Comparison of ENCODE assay signal across 1 cellular context in the genomic region with DNA sequence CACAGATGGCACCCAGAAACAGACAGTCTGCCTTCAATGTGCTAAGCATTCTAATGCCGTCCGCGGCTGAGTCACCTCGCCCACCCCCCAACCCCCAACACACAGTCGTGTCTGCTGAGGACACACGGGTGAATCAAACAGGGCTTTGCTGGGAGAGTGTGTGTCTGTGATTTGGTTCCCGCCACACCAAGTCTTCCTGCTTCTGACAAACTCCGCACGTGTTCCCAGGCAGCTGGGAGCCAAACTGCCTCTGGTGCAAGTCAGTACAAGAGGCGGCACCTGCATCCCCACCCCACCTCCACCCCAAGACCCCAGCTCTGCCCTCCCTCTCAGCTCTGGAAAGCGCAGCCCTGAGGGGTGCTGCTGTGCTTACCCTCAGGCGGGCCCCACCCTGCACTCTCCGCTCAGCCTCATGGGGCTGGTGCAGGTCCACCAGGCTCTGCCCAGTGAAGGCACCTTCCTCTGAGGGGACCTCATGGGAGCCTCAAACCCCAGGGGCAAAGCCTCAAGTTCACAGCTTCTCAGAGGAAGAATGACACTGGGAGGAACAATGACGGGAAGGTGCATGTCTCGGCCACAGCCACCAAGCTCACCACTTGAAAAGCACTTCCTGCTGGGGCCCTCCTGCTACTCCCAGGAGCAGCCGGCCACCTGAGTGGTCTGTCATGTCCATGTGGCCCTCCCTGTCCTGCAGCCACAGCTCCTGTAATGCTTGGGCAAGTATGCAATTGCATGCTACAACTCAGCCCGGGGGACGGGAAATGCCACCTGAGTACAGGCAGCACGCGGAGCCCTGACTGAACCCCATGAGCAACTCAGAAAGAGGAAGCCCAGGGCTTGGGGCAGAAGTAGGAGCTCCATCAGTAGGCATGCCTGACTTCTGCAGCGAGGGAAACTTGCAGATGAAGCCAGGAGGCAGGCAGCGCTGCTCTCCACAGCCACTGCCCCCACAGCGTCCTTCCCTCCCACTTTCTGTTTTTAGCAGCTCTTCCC.
A peak's percentile ranks its signal among the peaks of the same experiment; 100 is the strongest.
TF ChIP-seq lines count a peak whose summit lies in the region.

No MANE protein-coding gene starts in this region.

TF ChIP-seq in GM12878, 131 proteins besides CTCF, POLR2A, EP300 and RAD21 (continued from another document and continues in another):
- peak; percentile 83 for TF ChIP-seq POLR2AphosphoS5 (IDR thresholded peaks at IDR 0.05; ENCODE audit: low read length)
- no peak for TF ChIP-seq SUPT20H (IDR thresholded peaks at IDR 0.05; ENCODE audit: borderline replicate concordance, control insufficient read depth, low read depth, low read length)
- TF ChIP-seq RAD51 (IDR thresholded peaks at IDR 0.05), result peak; percentile 60; the same call in 1 of the 2 replicates
- TF ChIP-seq SRF (IDR thresholded peaks at IDR 0.05; ENCODE audit: low read depth in 2 of 2, low read length in 2 of 2), result no peak
- TF ChIP-seq ZNF24 (IDR thresholded peaks at IDR 0.05), result no peak
- peak; percentile 62 for TF ChIP-seq SMARCA5 (IDR thresholded peaks at IDR 0.05)
- TF ChIP-seq, protein P1, sequence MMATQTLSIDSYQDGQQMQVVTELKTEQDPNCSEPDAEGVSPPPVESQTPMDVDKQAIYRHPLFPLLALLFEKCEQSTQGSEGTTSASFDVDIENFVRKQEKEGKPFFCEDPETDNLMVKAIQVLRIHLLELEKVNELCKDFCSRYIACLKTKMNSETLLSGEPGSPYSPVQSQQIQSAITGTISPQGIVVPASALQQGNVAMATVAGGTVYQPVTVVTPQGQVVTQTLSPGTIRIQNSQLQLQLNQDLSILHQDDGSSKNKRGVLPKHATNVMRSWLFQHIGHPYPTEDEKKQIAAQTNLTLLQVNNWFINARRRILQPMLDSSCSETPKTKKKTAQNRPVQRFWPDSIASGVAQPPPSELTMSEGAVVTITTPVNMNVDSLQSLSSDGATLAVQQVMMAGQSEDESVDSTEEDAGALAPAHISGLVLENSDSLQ (IDR thresholded peaks at IDR 0.05), result peak; percentile 71; the same call in 1 of the 2 replicates
- TF ChIP-seq CHD1 (IDR thresholded peaks at IDR 0.05; ENCODE audit: low read depth, low read length), result 0 out of 2 replicates have a peak, but pooled peaks have one; percentile 39
- TF ChIP-seq SUZ12 (IDR thresholded peaks at IDR 0.05; ENCODE audit: unreplicated experiment), result no peak
- TF ChIP-seq, protein P2, sequence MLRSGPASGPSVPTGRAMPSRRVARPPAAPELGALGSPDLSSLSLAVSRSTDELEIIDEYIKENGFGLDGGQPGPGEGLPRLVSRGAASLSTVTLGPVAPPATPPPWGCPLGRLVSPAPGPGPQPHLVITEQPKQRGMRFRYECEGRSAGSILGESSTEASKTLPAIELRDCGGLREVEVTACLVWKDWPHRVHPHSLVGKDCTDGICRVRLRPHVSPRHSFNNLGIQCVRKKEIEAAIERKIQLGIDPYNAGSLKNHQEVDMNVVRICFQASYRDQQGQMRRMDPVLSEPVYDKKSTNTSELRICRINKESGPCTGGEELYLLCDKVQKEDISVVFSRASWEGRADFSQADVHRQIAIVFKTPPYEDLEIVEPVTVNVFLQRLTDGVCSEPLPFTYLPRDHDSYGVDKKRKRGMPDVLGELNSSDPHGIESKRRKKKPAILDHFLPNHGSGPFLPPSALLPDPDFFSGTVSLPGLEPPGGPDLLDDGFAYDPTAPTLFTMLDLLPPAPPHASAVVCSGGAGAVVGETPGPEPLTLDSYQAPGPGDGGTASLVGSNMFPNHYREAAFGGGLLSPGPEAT (IDR thresholded peaks at IDR 0.05; ENCODE audit: low read depth), result peak; percentile 73; the same call in 1 of the 2 replicates
- 0 out of 2 replicates have a peak, but pooled peaks have one; percentile 13 for TF ChIP-seq ZNF217 (IDR thresholded peaks at IDR 0.05)
- peak; percentile 76 to 85 for TF ChIP-seq BHLHE40 (IDR thresholded peaks at IDR 0.05; ENCODE audit: borderline replicate concordance in 1 of 2, low read depth in 2 of 2, low read length in 1 of 2)
- no peak for TF ChIP-seq NFXL1 (IDR thresholded peaks at IDR 0.05; ENCODE audit: borderline replicate concordance)
- TF ChIP-seq, protein P3, sequence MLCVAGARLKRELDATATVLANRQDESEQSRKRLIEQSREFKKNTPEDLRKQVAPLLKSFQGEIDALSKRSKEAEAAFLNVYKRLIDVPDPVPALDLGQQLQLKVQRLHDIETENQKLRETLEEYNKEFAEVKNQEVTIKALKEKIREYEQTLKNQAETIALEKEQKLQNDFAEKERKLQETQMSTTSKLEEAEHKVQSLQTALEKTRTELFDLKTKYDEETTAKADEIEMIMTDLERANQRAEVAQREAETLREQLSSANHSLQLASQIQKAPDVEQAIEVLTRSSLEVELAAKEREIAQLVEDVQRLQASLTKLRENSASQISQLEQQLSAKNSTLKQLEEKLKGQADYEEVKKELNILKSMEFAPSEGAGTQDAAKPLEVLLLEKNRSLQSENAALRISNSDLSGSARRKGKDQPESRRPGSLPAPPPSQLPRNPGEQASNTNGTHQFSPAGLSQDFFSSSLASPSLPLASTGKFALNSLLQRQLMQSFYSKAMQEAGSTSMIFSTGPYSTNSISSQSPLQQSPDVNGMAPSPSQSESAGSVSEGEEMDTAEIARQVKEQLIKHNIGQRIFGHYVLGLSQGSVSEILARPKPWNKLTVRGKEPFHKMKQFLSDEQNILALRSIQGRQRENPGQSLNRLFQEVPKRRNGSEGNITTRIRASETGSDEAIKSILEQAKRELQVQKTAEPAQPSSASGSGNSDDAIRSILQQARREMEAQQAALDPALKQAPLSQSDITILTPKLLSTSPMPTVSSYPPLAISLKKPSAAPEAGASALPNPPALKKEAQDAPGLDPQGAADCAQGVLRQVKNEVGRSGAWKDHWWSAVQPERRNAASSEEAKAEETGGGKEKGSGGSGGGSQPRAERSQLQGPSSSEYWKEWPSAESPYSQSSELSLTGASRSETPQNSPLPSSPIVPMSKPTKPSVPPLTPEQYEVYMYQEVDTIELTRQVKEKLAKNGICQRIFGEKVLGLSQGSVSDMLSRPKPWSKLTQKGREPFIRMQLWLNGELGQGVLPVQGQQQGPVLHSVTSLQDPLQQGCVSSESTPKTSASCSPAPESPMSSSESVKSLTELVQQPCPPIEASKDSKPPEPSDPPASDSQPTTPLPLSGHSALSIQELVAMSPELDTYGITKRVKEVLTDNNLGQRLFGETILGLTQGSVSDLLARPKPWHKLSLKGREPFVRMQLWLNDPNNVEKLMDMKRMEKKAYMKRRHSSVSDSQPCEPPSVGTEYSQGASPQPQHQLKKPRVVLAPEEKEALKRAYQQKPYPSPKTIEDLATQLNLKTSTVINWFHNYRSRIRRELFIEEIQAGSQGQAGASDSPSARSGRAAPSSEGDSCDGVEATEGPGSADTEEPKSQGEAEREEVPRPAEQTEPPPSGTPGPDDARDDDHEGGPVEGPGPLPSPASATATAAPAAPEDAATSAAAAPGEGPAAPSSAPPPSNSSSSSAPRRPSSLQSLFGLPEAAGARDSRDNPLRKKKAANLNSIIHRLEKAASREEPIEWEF (IDR thresholded peaks at IDR 0.05; ENCODE audit: insufficient replicate concordance, low read depth, low read length), result peak; percentile 98
- no peak for TF ChIP-seq JUNB (IDR thresholded peaks at IDR 0.05)
- TF ChIP-seq SMC3 (IDR thresholded peaks at IDR 0.05; ENCODE audit: borderline replicate concordance, low read length), result peak; percentile 15; the same call in 1 of the 2 replicates
- TF ChIP-seq, protein P4, sequence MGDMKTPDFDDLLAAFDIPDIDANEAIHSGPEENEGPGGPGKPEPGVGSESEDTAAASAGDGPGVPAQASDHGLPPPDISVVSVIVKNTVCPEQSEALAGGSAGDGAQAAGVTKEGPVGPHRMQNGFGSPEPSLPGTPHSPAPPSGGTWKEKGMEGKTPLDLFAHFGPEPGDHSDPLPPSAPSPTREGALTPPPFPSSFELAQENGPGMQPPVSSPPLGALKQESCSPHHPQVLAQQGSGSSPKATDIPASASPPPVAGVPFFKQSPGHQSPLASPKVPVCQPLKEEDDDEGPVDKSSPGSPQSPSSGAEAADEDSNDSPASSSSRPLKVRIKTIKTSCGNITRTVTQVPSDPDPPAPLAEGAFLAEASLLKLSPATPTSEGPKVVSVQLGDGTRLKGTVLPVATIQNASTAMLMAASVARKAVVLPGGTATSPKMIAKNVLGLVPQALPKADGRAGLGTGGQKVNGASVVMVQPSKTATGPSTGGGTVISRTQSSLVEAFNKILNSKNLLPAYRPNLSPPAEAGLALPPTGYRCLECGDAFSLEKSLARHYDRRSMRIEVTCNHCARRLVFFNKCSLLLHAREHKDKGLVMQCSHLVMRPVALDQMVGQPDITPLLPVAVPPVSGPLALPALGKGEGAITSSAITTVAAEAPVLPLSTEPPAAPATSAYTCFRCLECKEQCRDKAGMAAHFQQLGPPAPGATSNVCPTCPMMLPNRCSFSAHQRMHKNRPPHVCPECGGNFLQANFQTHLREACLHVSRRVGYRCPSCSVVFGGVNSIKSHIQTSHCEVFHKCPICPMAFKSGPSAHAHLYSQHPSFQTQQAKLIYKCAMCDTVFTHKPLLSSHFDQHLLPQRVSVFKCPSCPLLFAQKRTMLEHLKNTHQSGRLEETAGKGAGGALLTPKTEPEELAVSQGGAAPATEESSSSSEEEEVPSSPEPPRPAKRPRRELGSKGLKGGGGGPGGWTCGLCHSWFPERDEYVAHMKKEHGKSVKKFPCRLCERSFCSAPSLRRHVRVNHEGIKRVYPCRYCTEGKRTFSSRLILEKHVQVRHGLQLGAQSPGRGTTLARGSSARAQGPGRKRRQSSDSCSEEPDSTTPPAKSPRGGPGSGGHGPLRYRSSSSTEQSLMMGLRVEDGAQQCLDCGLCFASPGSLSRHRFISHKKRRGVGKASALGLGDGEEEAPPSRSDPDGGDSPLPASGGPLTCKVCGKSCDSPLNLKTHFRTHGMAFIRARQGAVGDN (IDR thresholded peaks at IDR 0.05), result peak; percentile 81
- no peak; the same call in none of the 2 replicates for TF ChIP-seq WRNIP1 (IDR thresholded peaks at IDR 0.05; ENCODE audit: borderline replicate concordance, low read depth, low read length)
- TF ChIP-seq STAT3 (IDR thresholded peaks at IDR 0.05; ENCODE audit: low read depth, low read length), result peak; percentile 59; the same call in 1 of the 2 replicates
- TF ChIP-seq ATF7 (IDR thresholded peaks at IDR 0.05; ENCODE audit: low read depth), result peak; percentile 76
- TF ChIP-seq, protein P5, sequence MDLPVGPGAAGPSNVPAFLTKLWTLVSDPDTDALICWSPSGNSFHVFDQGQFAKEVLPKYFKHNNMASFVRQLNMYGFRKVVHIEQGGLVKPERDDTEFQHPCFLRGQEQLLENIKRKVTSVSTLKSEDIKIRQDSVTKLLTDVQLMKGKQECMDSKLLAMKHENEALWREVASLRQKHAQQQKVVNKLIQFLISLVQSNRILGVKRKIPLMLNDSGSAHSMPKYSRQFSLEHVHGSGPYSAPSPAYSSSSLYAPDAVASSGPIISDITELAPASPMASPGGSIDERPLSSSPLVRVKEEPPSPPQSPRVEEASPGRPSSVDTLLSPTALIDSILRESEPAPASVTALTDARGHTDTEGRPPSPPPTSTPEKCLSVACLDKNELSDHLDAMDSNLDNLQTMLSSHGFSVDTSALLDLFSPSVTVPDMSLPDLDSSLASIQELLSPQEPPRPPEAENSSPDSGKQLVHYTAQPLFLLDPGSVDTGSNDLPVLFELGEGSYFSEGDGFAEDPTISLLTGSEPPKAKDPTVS (IDR thresholded peaks at IDR 0.05; ENCODE audit: low read depth, low read length), result peak; percentile 29; the same call in 1 of the 2 replicates
- peak; percentile 69; the same call in 1 of the 2 replicates for TF ChIP-seq TBL1XR1 (IDR thresholded peaks at IDR 0.05; ENCODE audit: low read depth, low read length)
- peak; percentile 75 to 76 for TF ChIP-seq IKZF2 (IDR thresholded peaks at IDR 0.05)
- TF ChIP-seq, protein P6, sequence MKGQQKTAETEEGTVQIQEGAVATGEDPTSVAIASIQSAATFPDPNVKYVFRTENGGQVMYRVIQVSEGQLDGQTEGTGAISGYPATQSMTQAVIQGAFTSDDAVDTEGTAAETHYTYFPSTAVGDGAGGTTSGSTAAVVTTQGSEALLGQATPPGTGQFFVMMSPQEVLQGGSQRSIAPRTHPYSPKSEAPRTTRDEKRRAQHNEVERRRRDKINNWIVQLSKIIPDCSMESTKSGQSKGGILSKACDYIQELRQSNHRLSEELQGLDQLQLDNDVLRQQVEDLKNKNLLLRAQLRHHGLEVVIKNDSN (IDR thresholded peaks at IDR 0.05; ENCODE audit: borderline replicate concordance, extremely low read length, insufficient read depth, low read depth, low read length), result no peak
- peak; percentile 100 for TF ChIP-seq GATAD2B (conservative IDR thresholded peaks at IDR 0.05; ENCODE audit: low read depth)
- TF ChIP-seq, protein P7, sequence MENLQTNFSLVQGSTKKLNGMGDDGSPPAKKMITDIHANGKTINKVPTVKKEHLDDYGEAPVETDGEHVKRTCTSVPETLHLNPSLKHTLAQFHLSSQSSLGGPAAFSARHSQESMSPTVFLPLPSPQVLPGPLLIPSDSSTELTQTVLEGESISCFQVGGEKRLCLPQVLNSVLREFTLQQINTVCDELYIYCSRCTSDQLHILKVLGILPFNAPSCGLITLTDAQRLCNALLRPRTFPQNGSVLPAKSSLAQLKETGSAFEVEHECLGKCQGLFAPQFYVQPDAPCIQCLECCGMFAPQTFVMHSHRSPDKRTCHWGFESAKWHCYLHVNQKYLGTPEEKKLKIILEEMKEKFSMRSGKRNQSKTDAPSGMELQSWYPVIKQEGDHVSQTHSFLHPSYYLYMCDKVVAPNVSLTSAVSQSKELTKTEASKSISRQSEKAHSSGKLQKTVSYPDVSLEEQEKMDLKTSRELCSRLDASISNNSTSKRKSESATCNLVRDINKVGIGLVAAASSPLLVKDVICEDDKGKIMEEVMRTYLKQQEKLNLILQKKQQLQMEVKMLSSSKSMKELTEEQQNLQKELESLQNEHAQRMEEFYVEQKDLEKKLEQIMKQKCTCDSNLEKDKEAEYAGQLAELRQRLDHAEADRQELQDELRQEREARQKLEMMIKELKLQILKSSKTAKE (IDR thresholded peaks at IDR 0.05; ENCODE audit: low read depth, poor library complexity, severe bottlenecking), result peak; percentile 37
- peak; percentile 68 for TF ChIP-seq CBFB (IDR thresholded peaks at IDR 0.05; ENCODE audit: low read depth)
- peak; percentile 72 for TF ChIP-seq NR2F1 (conservative IDR thresholded peaks at IDR 0.05)
- TF ChIP-seq ZBED1 (IDR thresholded peaks at IDR 0.05; ENCODE audit: borderline replicate concordance), result 0 out of 2 replicates have a peak, but pooled peaks have one; percentile 38
